ENCODE assay signal across 1 cellular context in genomic region chr12:120699553-120699952, GRCh38.
TF ChIP-seq lines count a peak whose summit lies in the region.

No MANE protein-coding gene starts in this region.

TF ChIP-seq in WTC11, 78 proteins besides CTCF, POLR2A, EP300 and RAD21 (continued from another document):
- TF ChIP-seq E2F1 (CRISPR knock-in tag; IDR thresholded peaks at IDR 0.05) (no peak), SOX15 (CRISPR knock-in tag; IDR thresholded peaks at IDR 0.05) (no peak), FOXJ3 (CRISPR knock-in tag; IDR thresholded peaks at IDR 0.05; ENCODE audit: borderline replicate concordance) (no peak), GRHL2 (CRISPR knock-in tag; IDR thresholded peaks at IDR 0.05; ENCODE audit: insufficient replicate concordance, severe bottlenecking) (no peak), FOXP1 (CRISPR knock-in tag; IDR thresholded peaks at IDR 0.05; ENCODE audit: borderline replicate concordance) (no peak), MAX (CRISPR knock-in tag; IDR thresholded peaks at IDR 0.05) (no peak), IRF2 (CRISPR knock-in tag; IDR thresholded peaks at IDR 0.05; ENCODE audit: borderline replicate concordance, low read depth) (no peak), MXD4 (CRISPR knock-in tag; IDR thresholded peaks at IDR 0.05; ENCODE audit: borderline replicate concordance) (no peak), ZSCAN18 (CRISPR knock-in tag; IDR thresholded peaks at IDR 0.05) (no peak), ZNF423 (CRISPR knock-in tag; IDR thresholded peaks at IDR 0.05) (no peak)
